ENCODE assay signal across 28 cellular contexts in genomic region chr11:3367221-3367620, GRCh38.
"Had no signal": no experiment of that assay in that cellular context is flagged by ENCODE, and none has a peak within 500 bp of the region (broad histone marks: within the 10 kb centered on the region; RNA-seq: fewer than 3 reads in every experiment).

No MANE protein-coding gene starts in this region.

- H3K4me3 ChIP-seq: coronary artery, dorsolateral prefrontal cortex, esophagus muscularis mucosa, gastrocnemius medialis, heart left ventricle had no signal

- DNase-seq: activated CD4-positive, alpha-beta memory T cell treated with anti-CD3 and anti-CD28 coated beads for 36 hours; activated CD4-positive, alpha-beta T cell treated with anti-CD3 and anti-CD28 coated beads for 36 hours; activated CD4-positive, alpha-beta T cell treated with anti-CD3 and anti-CD28 coated beads, Interleukin-2, amount 10 ng/mL, durations not matched to agents 24 days and 14 days; activated CD4-positive, CD25-positive, alpha-beta regulatory T cell; activated CD4-positive, CD25-positive, alpha-beta regulatory T cell treated with anti-CD3 and anti-CD28 coated beads, Interleukin-2, amount 50 U/mL, for 72 hours; activated CD8-positive, alpha-beta memory T cell treated with anti-CD3 and anti-CD28 coated beads, Interleukin-2, amount 10 ng/mL, durations not matched to agents 7 days and 5 days; activated CD8-positive, alpha-beta memory T cell treated with anti-CD3 and anti-CD28 coated beads, Interleukin-2, amount 50 U/mL, for 4 hours; activated CD8-positive, alpha-beta T cell treated with anti-CD3 and anti-CD28 coated beads, Interleukin-2, amount 10 ng/mL, durations not matched to agents 7 days and 5 days; activated effector memory CD4-positive, alpha-beta T cell treated with anti-CD3 and anti-CD28 coated beads, Interleukin-2, amount 50 U/mL, for 16 hours; activated naive CD4-positive, alpha-beta T cell treated with anti-CD3 and anti-CD28 coated beads for 36 hours; activated naive CD8-positive, alpha-beta T cell treated with anti-CD3 and anti-CD28 coated beads for 36 hours; activated naive CD8-positive, alpha-beta T cell treated with anti-CD3 and anti-CD28 coated beads, Interleukin-2, amount 50 U/mL, for 24 hours; activated T-cell treated with anti-CD3 and anti-CD28 coated beads, Interleukin-2, amount 50 U/mL, for 1 hour; activated T-cell treated with anti-CD3 and anti-CD28 coated beads, Interleukin-2, amount 50 U/mL, for 48 hours; amniotic stem cell; anterior cingulate cortex; brain microvascular endothelial cell; dorsolateral prefrontal cortex; effector memory CD4-positive, alpha-beta T cell; endodermal cell; erythroblast; foreskin keratinocyte; gastrocnemius medialis; glutamatergic neuron; heart left ventricle; T-helper 2 cell had no signal

- H3K27ac ChIP-seq: brain microvascular endothelial cell, coronary artery, dorsolateral prefrontal cortex, esophagus muscularis mucosa, foreskin keratinocyte, gastrocnemius medialis, heart left ventricle had no signal

- ATAC-seq: activated CD4-positive, alpha-beta T cell treated with anti-CD3 and anti-CD28 coated beads for 36 hours; activated CD8-positive, alpha-beta memory T cell treated with anti-CD3 and anti-CD28 coated beads, Interleukin-2, amount 10 ng/mL, durations not matched to agents 7 days and 5 days; activated CD8-positive, alpha-beta T cell treated with anti-CD3 and anti-CD28 coated beads, Interleukin-2, amount 10 ng/mL, durations not matched to agents 7 days and 5 days; activated naive CD8-positive, alpha-beta T cell treated with anti-CD3 and anti-CD28 coated beads, Interleukin-2, amount 50 U/mL, for 24 hours; foreskin keratinocyte; gastrocnemius medialis; heart left ventricle had no signal

- H3K4me1 ChIP-seq: esophagus muscularis mucosa, foreskin keratinocyte, gastrocnemius medialis, heart left ventricle had no signal

- H3K27me3 ChIP-seq: brain microvascular endothelial cell, dorsolateral prefrontal cortex, esophagus muscularis mucosa, foreskin keratinocyte, gastrocnemius medialis, heart left ventricle had no signal
